Comparison of ENCODE assay signal across 11 cellular contexts in genomic region chr1:41537788-41538351, GRCh38. TPM values are rescaled to one million over a fixed set of nuclear protein-coding genes. Genes with fewer than 3 reads are reported as not detected.
DNase-seq lines count a peak whose midpoint lies in the region; TF ChIP-seq lines count a peak whose summit lies in the region.
"Had no signal": no experiment of that assay in that cellular context is flagged by ENCODE, and none has a peak within 500 bp of the region (broad histone marks: within the 10 kb centered on the region; RNA-seq: fewer than 3 reads in every experiment).

No MANE protein-coding gene starts in this region.

- intact Hi-C loops in cardiac septum (cut with DNase I) (loop anchor here (1.0 to 2.0 kb wide), 3 partner anchors 20 to 41 kb away; no protein-coding TSS in a partner anchor), stomach (cut with DNase I; ENCODE audit: low total_unique reads) (no loop called here)

- no peak for TF ChIP-seq EP300 in stomach (IDR thresholded peaks at IDR 0.05)

- H3K27ac ChIP-seq in Peyer's patch (no peak overlapping the region), stomach (peak overlapping the region in 2 of 5 donors; percentile 7 to 27)
- H3K27ac ChIP-seq: 22Rv1 had no signal

- no peaks in the 10 kb centered on the region for H3K36me3 ChIP-seq in Peyer's patch
- H3K36me3 ChIP-seq in stomach = no peaks in the 10 kb centered on the region

- TF ChIP-seq CTCF in Peyer's patch (IDR thresholded peaks at IDR 0.05) = no peak
- no peak for TF ChIP-seq CTCF in stomach (IDR thresholded peaks at IDR 0.05)

- TF ChIP-seq POLR2A in Peyer's patch (IDR thresholded peaks at IDR 0.05) = no peak
- no peak for TF ChIP-seq POLR2A in stomach (IDR thresholded peaks at IDR 0.05)

- DNase-seq in NCI-H1417 (lab: John Stamatoyannopoulos, UW) (peak; percentile 24 to 89 (median 74)), NCI-H1417 treated with DMSO at 0.1 percent for 48 hours (lab: John Stamatoyannopoulos, UW) (no peak), Peyer's patch (peak in 2 of 3 donors; percentile 65 to 69), cardiac septum (ENCODE audit: low spot score) (peak; percentile 78), stomach (peak; percentile 59), NCI-H774 (lab: John Stamatoyannopoulos, UW) (no peak), NCI-H2081 (lab: John Stamatoyannopoulos, UW) (no peak)
- DNase-seq in stimulated activated CD4-positive, alpha-beta T cell treated with anti-CD3 and anti-CD28 coated beads, Interleukin-4, amount 100 ng/mL, for 4 hours = no peak

- H3K4me1 ChIP-seq in Peyer's patch (peaks cover 0 to 18% (median 2%) of the 10 kb centered on the region in 4 donors), stomach (peaks cover 7 to 25% (median 17%) of the 10 kb centered on the region in 4 donors)

- H3K27me3 ChIP-seq in Peyer's patch = no peaks in the 10 kb centered on the region
- H3K27me3 ChIP-seq in stomach = peaks cover 0 to 8% (median 0%) of the 10 kb centered on the region in 3 donors

- 30 to 51% (median 48%) methylated on average over 10 of the region's 10 CpGs for WGBS in stomach, 5 donors

- H3K9me3 ChIP-seq in Peyer's patch (no peaks in the 10 kb centered on the region), stomach (no peaks in the 10 kb centered on the region)

- H3K4me3 ChIP-seq in Peyer's patch (no peak overlapping the region), stomach (no peak overlapping the region)

RNA-seq across cellular contexts. Expression of gene EDN2, which starts 53.4 kb away (rescaled TPM):
- total RNA-seq in Peyer's patch (10 to 100 TPM in 3 of 4 donors, not detected in 1; 43.2 to 75.0 (median 49.1) TPM), cardiac septum (1.1 TPM), stomach (10 to 100 TPM in 2 of 5 donors, not detected in 3; 16.5 to 71.8 TPM)
- polyA plus RNA-seq in stomach = 1 to 10 TPM; 1.5 to 2.5 (median 2.1) TPM
- total RNA-seq: dermis microvascular lymphatic vessel endothelial cell, pulmonary artery endothelial cell had no signal

Comparison
In these comparisons a context has a peak if more than half of its experiments do, and no peak if none do; other contexts are left out.
1. DNase-seq: peak in NCI-H1417 (3 of 3), Peyer's patch (2 of 3), cardiac septum (single experiment) and stomach (single experiment); none in NCI-H1417 treated with DMSO at 0.1 percent for 48 hours (single experiment), stimulated activated CD4-positive, alpha-beta T cell treated with anti-CD3 and anti-CD28 coated beads, Interleukin-4, amount 100 ng/mL, for 4 hours (0 of 2), NCI-H774 (single experiment) and NCI-H2081 (0 of 2).